1 cellular context compared by ENCODE assay signal in the genomic region with DNA sequence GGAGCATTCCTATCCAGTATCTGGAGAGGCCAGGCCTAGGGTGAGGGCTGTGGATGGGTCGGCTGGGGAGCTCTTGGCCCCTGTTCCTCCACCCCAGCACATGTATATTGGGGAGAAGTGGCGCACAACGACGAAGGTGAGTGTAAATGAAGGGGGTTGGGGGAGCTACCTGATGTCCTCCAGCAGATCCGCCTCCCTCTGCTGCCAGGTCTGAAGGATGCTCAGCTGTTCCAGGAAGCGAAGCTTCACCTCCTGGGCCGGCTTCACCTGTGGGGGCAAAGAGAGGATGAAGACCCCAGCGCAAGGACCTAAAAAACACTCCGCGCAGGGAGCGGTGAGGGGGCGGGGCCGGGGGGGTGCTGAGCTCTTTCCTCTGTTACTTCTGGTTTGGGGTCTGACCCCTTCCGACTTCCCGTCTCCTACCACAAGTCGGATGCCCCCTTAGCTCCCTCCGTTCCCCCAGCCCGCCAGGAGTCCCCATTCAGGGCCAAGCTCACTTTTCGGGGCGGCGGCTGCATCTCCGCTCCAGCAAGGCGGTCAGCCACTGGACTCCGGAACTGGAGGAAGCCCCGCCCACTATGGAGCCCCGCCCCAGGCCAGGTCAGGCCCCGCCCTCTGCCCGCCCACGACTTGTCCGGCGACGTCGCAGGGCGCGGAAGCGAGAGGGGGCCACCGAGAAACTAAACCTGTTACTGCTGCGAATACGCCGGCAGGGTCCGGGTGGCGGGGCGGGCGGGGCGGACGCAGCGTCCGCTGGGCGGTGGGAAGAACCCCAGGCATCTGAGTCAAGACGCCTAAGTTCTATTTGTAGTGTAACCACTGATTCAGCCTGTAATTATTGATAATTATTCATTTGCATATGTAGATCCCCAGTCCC.
TF ChIP-seq lines count a peak whose summit lies in the region.

A gene (minus strand): TSS at position 568 of the 877 bp plus-strand sequence. CDS start 50 bp downstream, at position 518.

TF ChIP-seq in HepG2, 621 proteins besides CTCF, POLR2A, EP300 and RAD21 (continued from another document and continues in another):
- TF ChIP-seq, protein P1, sequence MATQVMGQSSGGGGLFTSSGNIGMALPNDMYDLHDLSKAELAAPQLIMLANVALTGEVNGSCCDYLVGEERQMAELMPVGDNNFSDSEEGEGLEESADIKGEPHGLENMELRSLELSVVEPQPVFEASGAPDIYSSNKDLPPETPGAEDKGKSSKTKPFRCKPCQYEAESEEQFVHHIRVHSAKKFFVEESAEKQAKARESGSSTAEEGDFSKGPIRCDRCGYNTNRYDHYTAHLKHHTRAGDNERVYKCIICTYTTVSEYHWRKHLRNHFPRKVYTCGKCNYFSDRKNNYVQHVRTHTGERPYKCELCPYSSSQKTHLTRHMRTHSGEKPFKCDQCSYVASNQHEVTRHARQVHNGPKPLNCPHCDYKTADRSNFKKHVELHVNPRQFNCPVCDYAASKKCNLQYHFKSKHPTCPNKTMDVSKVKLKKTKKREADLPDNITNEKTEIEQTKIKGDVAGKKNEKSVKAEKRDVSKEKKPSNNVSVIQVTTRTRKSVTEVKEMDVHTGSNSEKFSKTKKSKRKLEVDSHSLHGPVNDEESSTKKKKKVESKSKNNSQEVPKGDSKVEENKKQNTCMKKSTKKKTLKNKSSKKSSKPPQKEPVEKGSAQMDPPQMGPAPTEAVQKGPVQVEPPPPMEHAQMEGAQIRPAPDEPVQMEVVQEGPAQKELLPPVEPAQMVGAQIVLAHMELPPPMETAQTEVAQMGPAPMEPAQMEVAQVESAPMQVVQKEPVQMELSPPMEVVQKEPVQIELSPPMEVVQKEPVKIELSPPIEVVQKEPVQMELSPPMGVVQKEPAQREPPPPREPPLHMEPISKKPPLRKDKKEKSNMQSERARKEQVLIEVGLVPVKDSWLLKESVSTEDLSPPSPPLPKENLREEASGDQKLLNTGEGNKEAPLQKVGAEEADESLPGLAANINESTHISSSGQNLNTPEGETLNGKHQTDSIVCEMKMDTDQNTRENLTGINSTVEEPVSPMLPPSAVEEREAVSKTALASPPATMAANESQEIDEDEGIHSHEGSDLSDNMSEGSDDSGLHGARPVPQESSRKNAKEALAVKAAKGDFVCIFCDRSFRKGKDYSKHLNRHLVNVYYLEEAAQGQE (IDR thresholded peaks at IDR 0.05; ENCODE audit: borderline replicate concordance in 1 of 2, low read depth in 1 of 2, low read length in 2 of 2) = no peak
- no peak for TF ChIP-seq MTA3 (CRISPR knock-in tag; IDR thresholded peaks at IDR 0.05)
- TF ChIP-seq TAF1 (CRISPR knock-in tag; IDR thresholded peaks at IDR 0.05) = peak; percentile 54
- TF ChIP-seq SSRP1 (CRISPR knock-in tag; IDR thresholded peaks at IDR 0.05) = no peak
- TF ChIP-seq TCF7L2 (IDR thresholded peaks at IDR 0.05; ENCODE audit: low read depth, low read length) = no peak
- no peak for TF ChIP-seq TGIF2 (CRISPR knock-in tag; IDR thresholded peaks at IDR 0.05)
- TF ChIP-seq KMT2B (CRISPR knock-in tag; IDR thresholded peaks at IDR 0.05) = 0 out of 2 replicates have a peak, but pooled peaks have one; percentile 28
- no peak for TF ChIP-seq RFX5 (IDR thresholded peaks at IDR 0.05; ENCODE audit: low read depth, low read length)
- peak; percentile 60 for TF ChIP-seq RBFOX2 (IDR thresholded peaks at IDR 0.05; ENCODE audit: low read depth, low read length)
- TF ChIP-seq FOXP1 (IDR thresholded peaks at IDR 0.05) = no peak
- TF ChIP-seq FOXP1 (CRISPR knock-in tag; IDR thresholded peaks at IDR 0.05) = no peak
- TF ChIP-seq GABPB1 (CRISPR knock-in tag; IDR thresholded peaks at IDR 0.05) = peak; percentile 72
- no peak for TF ChIP-seq HCFC1 (IDR thresholded peaks at IDR 0.05; ENCODE audit: low read depth, low read length)
- TF ChIP-seq MAFF (IDR thresholded peaks at IDR 0.05; ENCODE audit: low read depth, low read length) = no peak
- no peak for TF ChIP-seq ATM (IDR thresholded peaks at IDR 0.05; ENCODE audit: borderline replicate concordance)
- no peak for TF ChIP-seq FLYWCH1 (CRISPR knock-in tag; IDR thresholded peaks at IDR 0.05)
- TF ChIP-seq ZNF207 (IDR thresholded peaks at IDR 0.05; ENCODE audit: borderline replicate concordance) = no peak
- TF ChIP-seq ZNF782 (CRISPR knock-in tag; IDR thresholded peaks at IDR 0.05; ENCODE audit: borderline replicate concordance) = no peak
- TF ChIP-seq, protein P2, sequence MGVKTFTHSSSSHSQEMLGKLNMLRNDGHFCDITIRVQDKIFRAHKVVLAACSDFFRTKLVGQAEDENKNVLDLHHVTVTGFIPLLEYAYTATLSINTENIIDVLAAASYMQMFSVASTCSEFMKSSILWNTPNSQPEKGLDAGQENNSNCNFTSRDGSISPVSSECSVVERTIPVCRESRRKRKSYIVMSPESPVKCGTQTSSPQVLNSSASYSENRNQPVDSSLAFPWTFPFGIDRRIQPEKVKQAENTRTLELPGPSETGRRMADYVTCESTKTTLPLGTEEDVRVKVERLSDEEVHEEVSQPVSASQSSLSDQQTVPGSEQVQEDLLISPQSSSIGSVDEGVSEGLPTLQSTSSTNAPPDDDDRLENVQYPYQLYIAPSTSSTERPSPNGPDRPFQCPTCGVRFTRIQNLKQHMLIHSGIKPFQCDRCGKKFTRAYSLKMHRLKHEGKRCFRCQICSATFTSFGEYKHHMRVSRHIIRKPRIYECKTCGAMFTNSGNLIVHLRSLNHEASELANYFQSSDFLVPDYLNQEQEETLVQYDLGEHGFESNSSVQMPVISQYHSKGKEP (CRISPR knock-in tag; IDR thresholded peaks at IDR 0.05) = no peak
- no peak for TF ChIP-seq KLF11 (CRISPR knock-in tag; IDR thresholded peaks at IDR 0.05)
- TF ChIP-seq PPARG (CRISPR knock-in tag; conservative IDR thresholded peaks at IDR 0.05) = no peak
- no peak for TF ChIP-seq MIXL1 (CRISPR knock-in tag; IDR thresholded peaks at IDR 0.05)
- TF ChIP-seq REXO4 (CRISPR knock-in tag; IDR thresholded peaks at IDR 0.05; ENCODE audit: borderline replicate concordance) = no peak
- TF ChIP-seq ZNF468 (CRISPR knock-in tag; IDR thresholded peaks at IDR 0.05) = no peak
- TF ChIP-seq RXRA (CRISPR knock-in tag; IDR thresholded peaks at IDR 0.05) = no peak
- TF ChIP-seq ZNF383 (CRISPR knock-in tag; IDR thresholded peaks at IDR 0.05; ENCODE audit: borderline replicate concordance) = 0 out of 2 replicates have a peak, but pooled peaks have one; percentile 58
- TF ChIP-seq ZNF747 (CRISPR knock-in tag; IDR thresholded peaks at IDR 0.05; ENCODE audit: borderline replicate concordance) = no peak
- TF ChIP-seq, protein P3, sequence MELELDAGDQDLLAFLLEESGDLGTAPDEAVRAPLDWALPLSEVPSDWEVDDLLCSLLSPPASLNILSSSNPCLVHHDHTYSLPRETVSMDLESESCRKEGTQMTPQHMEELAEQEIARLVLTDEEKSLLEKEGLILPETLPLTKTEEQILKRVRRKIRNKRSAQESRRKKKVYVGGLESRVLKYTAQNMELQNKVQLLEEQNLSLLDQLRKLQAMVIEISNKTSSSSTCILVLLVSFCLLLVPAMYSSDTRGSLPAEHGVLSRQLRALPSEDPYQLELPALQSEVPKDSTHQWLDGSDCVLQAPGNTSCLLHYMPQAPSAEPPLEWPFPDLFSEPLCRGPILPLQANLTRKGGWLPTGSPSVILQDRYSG (CRISPR knock-in tag; IDR thresholded peaks at IDR 0.05) = no peak
- TF ChIP-seq, protein P4, sequence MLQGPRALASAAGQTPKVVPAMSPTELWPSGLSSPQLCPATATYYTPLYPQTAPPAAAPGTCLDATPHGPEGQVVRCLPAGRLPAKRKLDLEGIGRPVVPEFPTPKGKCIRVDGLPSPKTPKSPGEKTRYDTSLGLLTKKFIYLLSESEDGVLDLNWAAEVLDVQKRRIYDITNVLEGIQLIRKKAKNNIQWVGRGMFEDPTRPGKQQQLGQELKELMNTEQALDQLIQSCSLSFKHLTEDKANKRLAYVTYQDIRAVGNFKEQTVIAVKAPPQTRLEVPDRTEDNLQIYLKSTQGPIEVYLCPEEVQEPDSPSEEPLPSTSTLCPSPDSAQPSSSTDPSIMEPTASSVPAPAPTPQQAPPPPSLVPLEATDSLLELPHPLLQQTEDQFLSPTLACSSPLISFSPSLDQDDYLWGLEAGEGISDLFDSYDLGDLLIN (CRISPR knock-in tag; IDR thresholded peaks at IDR 0.05; ENCODE audit: borderline replicate concordance) = no peak
- TF ChIP-seq MATR3 (CRISPR knock-in tag; IDR thresholded peaks at IDR 0.05) = no peak
- TF ChIP-seq JDP2 (CRISPR knock-in tag; IDR thresholded peaks at IDR 0.05; ENCODE audit: borderline replicate concordance) = no peak
- TF ChIP-seq HNRNPLL (IDR thresholded peaks at IDR 0.05; ENCODE audit: low read depth, low read length, poor library complexity, severe bottlenecking) = peak; percentile 80
- TF ChIP-seq, protein P5, sequence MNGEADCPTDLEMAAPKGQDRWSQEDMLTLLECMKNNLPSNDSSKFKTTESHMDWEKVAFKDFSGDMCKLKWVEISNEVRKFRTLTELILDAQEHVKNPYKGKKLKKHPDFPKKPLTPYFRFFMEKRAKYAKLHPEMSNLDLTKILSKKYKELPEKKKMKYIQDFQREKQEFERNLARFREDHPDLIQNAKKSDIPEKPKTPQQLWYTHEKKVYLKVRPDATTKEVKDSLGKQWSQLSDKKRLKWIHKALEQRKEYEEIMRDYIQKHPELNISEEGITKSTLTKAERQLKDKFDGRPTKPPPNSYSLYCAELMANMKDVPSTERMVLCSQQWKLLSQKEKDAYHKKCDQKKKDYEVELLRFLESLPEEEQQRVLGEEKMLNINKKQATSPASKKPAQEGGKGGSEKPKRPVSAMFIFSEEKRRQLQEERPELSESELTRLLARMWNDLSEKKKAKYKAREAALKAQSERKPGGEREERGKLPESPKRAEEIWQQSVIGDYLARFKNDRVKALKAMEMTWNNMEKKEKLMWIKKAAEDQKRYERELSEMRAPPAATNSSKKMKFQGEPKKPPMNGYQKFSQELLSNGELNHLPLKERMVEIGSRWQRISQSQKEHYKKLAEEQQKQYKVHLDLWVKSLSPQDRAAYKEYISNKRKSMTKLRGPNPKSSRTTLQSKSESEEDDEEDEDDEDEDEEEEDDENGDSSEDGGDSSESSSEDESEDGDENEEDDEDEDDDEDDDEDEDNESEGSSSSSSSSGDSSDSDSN (CRISPR knock-in tag; IDR thresholded peaks at IDR 0.05) = no peak
- no peak for TF ChIP-seq SRSF1 (optimal IDR thresholded peaks at IDR 0.05; ENCODE audit: low read depth, low read length)
- TF ChIP-seq, protein P6, sequence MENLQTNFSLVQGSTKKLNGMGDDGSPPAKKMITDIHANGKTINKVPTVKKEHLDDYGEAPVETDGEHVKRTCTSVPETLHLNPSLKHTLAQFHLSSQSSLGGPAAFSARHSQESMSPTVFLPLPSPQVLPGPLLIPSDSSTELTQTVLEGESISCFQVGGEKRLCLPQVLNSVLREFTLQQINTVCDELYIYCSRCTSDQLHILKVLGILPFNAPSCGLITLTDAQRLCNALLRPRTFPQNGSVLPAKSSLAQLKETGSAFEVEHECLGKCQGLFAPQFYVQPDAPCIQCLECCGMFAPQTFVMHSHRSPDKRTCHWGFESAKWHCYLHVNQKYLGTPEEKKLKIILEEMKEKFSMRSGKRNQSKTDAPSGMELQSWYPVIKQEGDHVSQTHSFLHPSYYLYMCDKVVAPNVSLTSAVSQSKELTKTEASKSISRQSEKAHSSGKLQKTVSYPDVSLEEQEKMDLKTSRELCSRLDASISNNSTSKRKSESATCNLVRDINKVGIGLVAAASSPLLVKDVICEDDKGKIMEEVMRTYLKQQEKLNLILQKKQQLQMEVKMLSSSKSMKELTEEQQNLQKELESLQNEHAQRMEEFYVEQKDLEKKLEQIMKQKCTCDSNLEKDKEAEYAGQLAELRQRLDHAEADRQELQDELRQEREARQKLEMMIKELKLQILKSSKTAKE (CRISPR knock-in tag; IDR thresholded peaks at IDR 0.05; ENCODE audit: borderline replicate concordance) = no peak
- TF ChIP-seq TOE1 (CRISPR knock-in tag; IDR thresholded peaks at IDR 0.05) = no peak
- no peak for TF ChIP-seq ASH2L (IDR thresholded peaks at IDR 0.05; ENCODE audit: insufficient read length, low read depth, low read length)
- no peak for TF ChIP-seq RAD51 (IDR thresholded peaks at IDR 0.05; ENCODE audit: borderline replicate concordance)
- no peak for TF ChIP-seq FOXO1 (CRISPR knock-in tag; IDR thresholded peaks at IDR 0.05)
- TF ChIP-seq ZNF446 (CRISPR knock-in tag; IDR thresholded peaks at IDR 0.05) = no peak
- no peak for TF ChIP-seq PRPF4 (IDR thresholded peaks at IDR 0.05; ENCODE audit: low read depth, low read length, poor library complexity, severe bottlenecking)
- TF ChIP-seq RNF2 (conservative IDR thresholded peaks at IDR 0.05; ENCODE audit: low read depth) = no peak
- TF ChIP-seq NFKBIZ (CRISPR knock-in tag; IDR thresholded peaks at IDR 0.05) = no peak; the same call in 1 of the 2 replicates
- TF ChIP-seq SMARCC2 (IDR thresholded peaks at IDR 0.05) = no peak
- TF ChIP-seq, protein P7, sequence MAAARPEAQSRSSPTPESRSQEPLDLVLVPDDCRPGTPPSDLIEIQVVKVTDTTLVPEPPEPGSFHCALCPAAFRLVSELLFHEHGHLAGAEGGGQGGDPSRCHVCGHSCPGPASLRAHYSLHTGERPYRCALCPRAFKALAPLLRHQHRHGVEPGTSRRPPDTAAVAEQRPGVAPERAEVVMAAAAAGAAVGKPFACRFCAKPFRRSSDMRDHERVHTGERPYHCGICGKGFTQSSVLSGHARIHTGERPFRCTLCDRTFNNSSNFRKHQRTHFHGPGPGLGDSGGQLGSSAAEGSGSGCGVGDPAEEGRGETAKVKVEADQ (CRISPR knock-in tag; IDR thresholded peaks at IDR 0.05; ENCODE audit: borderline replicate concordance) = no peak
- no peak for TF ChIP-seq ZNF570 (CRISPR knock-in tag; IDR thresholded peaks at IDR 0.05; ENCODE audit: borderline replicate concordance)
- no peak for TF ChIP-seq THAP11 (CRISPR knock-in tag; IDR thresholded peaks at IDR 0.05)
- no peak for TF ChIP-seq ZNF546 (CRISPR knock-in tag; conservative IDR thresholded peaks at IDR 0.05)
- no peak for TF ChIP-seq ZNF709 (CRISPR knock-in tag; IDR thresholded peaks at IDR 0.05)
- TF ChIP-seq, protein P8, sequence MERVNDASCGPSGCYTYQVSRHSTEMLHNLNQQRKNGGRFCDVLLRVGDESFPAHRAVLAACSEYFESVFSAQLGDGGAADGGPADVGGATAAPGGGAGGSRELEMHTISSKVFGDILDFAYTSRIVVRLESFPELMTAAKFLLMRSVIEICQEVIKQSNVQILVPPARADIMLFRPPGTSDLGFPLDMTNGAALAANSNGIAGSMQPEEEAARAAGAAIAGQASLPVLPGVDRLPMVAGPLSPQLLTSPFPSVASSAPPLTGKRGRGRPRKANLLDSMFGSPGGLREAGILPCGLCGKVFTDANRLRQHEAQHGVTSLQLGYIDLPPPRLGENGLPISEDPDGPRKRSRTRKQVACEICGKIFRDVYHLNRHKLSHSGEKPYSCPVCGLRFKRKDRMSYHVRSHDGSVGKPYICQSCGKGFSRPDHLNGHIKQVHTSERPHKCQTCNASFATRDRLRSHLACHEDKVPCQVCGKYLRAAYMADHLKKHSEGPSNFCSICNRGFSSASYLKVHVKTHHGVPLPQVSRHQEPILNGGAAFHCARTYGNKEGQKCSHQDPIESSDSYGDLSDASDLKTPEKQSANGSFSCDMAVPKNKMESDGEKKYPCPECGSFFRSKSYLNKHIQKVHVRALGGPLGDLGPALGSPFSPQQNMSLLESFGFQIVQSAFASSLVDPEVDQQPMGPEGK (CRISPR knock-in tag; IDR thresholded peaks at IDR 0.05) = no peak
- no peak for TF ChIP-seq CCDC6 (CRISPR knock-in tag; IDR thresholded peaks at IDR 0.05)
- TF ChIP-seq AGO2 (optimal IDR thresholded peaks at IDR 0.05; ENCODE audit: low read depth, low read length) = no peak
